10 cellular contexts compared by ENCODE assay signal in the genomic region with DNA sequence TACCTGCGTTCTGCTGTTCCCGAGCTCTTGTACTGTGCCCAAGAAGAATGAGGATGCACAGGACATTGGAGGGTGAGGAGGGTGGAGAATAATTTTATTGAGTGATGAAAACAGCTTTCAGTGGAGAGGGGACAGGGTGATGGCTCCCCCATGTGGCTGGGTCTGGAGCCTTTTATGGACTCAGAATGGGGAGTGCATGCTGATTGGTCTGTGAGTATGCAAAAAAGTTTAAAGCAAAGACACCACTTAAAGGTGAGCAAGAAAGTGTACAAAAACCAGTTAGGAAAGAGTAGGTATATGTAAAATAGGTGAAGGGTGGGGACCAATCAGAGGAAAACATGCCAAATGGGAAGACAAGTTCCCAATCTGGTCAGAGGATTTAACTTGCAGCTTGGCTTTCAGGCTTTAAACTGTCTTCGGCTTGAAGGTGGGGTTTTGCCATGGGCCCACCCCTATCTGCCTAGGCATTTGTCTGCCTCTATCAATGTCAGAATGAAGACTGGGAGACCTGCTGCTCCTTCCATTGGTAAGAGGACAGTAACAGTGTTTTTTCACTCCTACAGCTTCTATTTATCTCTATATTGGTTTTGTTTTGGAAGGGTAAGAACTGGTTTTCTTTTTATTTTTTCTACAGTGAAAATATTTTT.
DNase-seq lines count a peak whose midpoint lies in the region; ATAC-seq and TF ChIP-seq lines count a peak whose summit lies in the region.
"Had no signal": no experiment of that assay in that cellular context is flagged by ENCODE, and none has a peak within 500 bp of the region (broad histone marks: within the 10 kb centered on the region; RNA-seq: fewer than 3 reads in every experiment).

No MANE protein-coding gene starts in this region.

- no peak for TF ChIP-seq POLR2A in IMR-90 (IDR thresholded peaks at IDR 0.05; ENCODE audit: low read depth, low read length)

- ATAC-seq in IMR-90 (ENCODE audit: low read depth) (no peak), GM18873 (IDR thresholded peaks at IDR 0.05; ENCODE audit: low FRiP score, unreplicated experiment) (no peak), GM19452 (IDR thresholded peaks at IDR 0.05; ENCODE audit: unreplicated experiment) (no peak), GM19397 (IDR thresholded peaks at IDR 0.05; ENCODE audit: unreplicated experiment) (no peak)

- H3K4me2 ChIP-seq in DOHH2 (ENCODE audit: low read length): no peak overlapping the region
- H3K4me2 ChIP-seq in IMR-90 (ENCODE audit: low read depth, low read length): no peak overlapping the region
- peak overlapping the region; percentile 7 for H3K4me2 ChIP-seq in osteoblast (ENCODE audit: insufficient read depth, low read length)

- no peaks in the 10 kb centered on the region for H4K20me1 ChIP-seq in DOHH2 (ENCODE audit: control insufficient read depth, insufficient read depth, low read depth, low read length)
- H4K20me1 ChIP-seq in IMR-90 (ENCODE audit: insufficient read depth, low read length): peaks cover 3% of the 10 kb centered on the region; the same call in 1 of the 2 replicates
- no peaks in the 10 kb centered on the region for H4K20me1 ChIP-seq in osteoblast (ENCODE audit: insufficient read depth, low read length)

- peak overlapping the region; percentile 27 for H2BK5ac ChIP-seq in IMR-90 (ENCODE audit: low read depth, low read length, poor library complexity, severe bottlenecking)

- H3K4me3 ChIP-seq in DOHH2 (ENCODE audit: low read length) (no peak overlapping the region), IMR-90 (ENCODE audit: insufficient read depth, low read depth, low read length) (no peak overlapping the region), osteoblast (ENCODE audit: insufficient read depth, low read length) (no peak overlapping the region)

- no peak overlapping the region for H2AFZ ChIP-seq in IMR-90 (replicated peaks; ENCODE audit: low read length, poor library complexity)
- peak overlapping the region; percentile 48 for H2AFZ ChIP-seq in osteoblast (ENCODE audit: low read length)

- no TSS peak for BruUV-seq in IMR-90 (replicated peaks; lab: Mats Ljungman, UMichigan)

- POLR2A ChIA-PET in IMR-90 (lab: Charles Lee; ENCODE audit: unreplicated experiment): no interaction called here

- peak; percentile 52 for TF ChIP-seq RAD21 in IMR-90 (IDR thresholded peaks at IDR 0.05; ENCODE audit: low read length)

- H3K36me3 ChIP-seq in DOHH2 (ENCODE audit: control insufficient read depth, low read length) (no peaks in the 10 kb centered on the region), IMR-90 (ENCODE audit: control insufficient read depth, insufficient read depth, low read length) (no peaks in the 10 kb centered on the region), osteoblast (ENCODE audit: insufficient read depth, low read length) (no peaks in the 10 kb centered on the region)

- H2BK20ac ChIP-seq in IMR-90 (ENCODE audit: low read depth, low read length): peak overlapping the region; percentile 26; the same call in 1 of the 2 replicates

- H3K9me1 ChIP-seq in IMR-90 (ENCODE audit: insufficient read depth, low read length): peaks cover 11% of the 10 kb centered on the region

- dilution Hi-C loops in IMR-90 (cut with HindIII; ENCODE audit: low sequenced_read_pairs, unreplicated experiment): no loop called here

- H2AK9ac ChIP-seq in IMR-90 (replicated peaks; ENCODE audit: low read depth, low read length, poor library complexity): no peak overlapping the region

- peak overlapping the region; percentile 43; the same call in 1 of the 2 replicates for H3K18ac ChIP-seq in IMR-90 (ENCODE audit: low read depth, low read length)

- 0 out of 4 replicates have a peak overlapping the region, but pooled peaks of 1 of the 2 experiments have one; percentile 21 for H4K8ac ChIP-seq in IMR-90 (ENCODE audit: low read depth in 2 of 2, low read length in 2 of 2)

- CTCF ChIA-PET in IMR-90 (lab: Yijun Ruan, JAX): interaction anchor here (0.7 to 1.7 kb wide), 3 partner anchors 30 to 51 kb away, joined by 3 to 4 read pairs (median 3); no protein-coding TSS in a partner anchor

- no peak overlapping the region for H3K23ac ChIP-seq in IMR-90 (ENCODE audit: low read depth, low read length)

- H3K56ac ChIP-seq in IMR-90 (ENCODE audit: extremely low read depth, insufficient read depth, low read length): no peak overlapping the region

- no peaks in the 10 kb centered on the region for H3K4me1 ChIP-seq in DOHH2 (ENCODE audit: control insufficient read depth, low read length)
- H3K4me1 ChIP-seq in IMR-90 (ENCODE audit: control insufficient read depth, insufficient read depth, low read length): peaks cover 14% of the 10 kb centered on the region
- peaks cover 44% of the 10 kb centered on the region for H3K4me1 ChIP-seq in osteoblast (ENCODE audit: insufficient read depth, low read length)

- H4K5ac ChIP-seq in IMR-90 (ENCODE audit: low read depth, low read length): peak overlapping the region; percentile 66; the same call in 1 of the 2 replicates

- intact Hi-C loops in IMR-90 (cut with micrococcal nuclease): loop anchor here (1.0 kb wide), 1 partner anchor 52 kb away; no protein-coding TSS in a partner anchor

- no peaks in the 10 kb centered on the region for H3K9me3 ChIP-seq in DOHH2 (ENCODE audit: control insufficient read depth, insufficient read depth, low read length)
- H3K9me3 ChIP-seq in IMR-90 (ENCODE audit: control insufficient read depth, insufficient read depth, low read length): no peaks in the 10 kb centered on the region
- H3K9me3 ChIP-seq in osteoblast (ENCODE audit: low read depth, low read length): no peaks in the 10 kb centered on the region

- peak overlapping the region; percentile 49; the same call in 1 of the 2 replicates for H2BK120ac ChIP-seq in IMR-90 (ENCODE audit: low read depth, low read length)

- DNase-seq in IMR-90 (peak; percentile 31), chondrocyte (ENCODE audit: low spot score) (no peak), osteoblast (ENCODE audit: insufficient read length, low spot score, missing footprints) (no peak), GDM1 (lab: John Stamatoyannopoulos, UW) (no peak)
- DNase-seq: NCI-H2081 treated with DMSO at 0.1 percent for 48 hours, T1000 had no signal

- peak overlapping the region; percentile 43; the same call in 1 of the 2 replicates for H3K4ac ChIP-seq in IMR-90 (ENCODE audit: low read depth, low read length)

- peaks cover 53% of the 10 kb centered on the region for H3K4me1 Mint-ChIP-seq in chondrocyte (ENCODE audit: low read depth)

- H2AK5ac ChIP-seq in IMR-90 (ENCODE audit: low read depth, low read length): peak overlapping the region; percentile 60

- H3K27me3 ChIP-seq in DOHH2 (ENCODE audit: control insufficient read depth, low read length): peaks cover 6% of the 10 kb centered on the region
- no peaks in the 10 kb centered on the region for H3K27me3 ChIP-seq in IMR-90 (ENCODE audit: control insufficient read depth, insufficient read depth, low read length)
- no peaks in the 10 kb centered on the region for H3K27me3 ChIP-seq in osteoblast (ENCODE audit: insufficient read depth, low read length)

- H3K27me3 Mint-ChIP-seq in chondrocyte (ENCODE audit: low read depth): no peaks in the 10 kb centered on the region

- no peaks in the 10 kb centered on the region for H3K36me3 Mint-ChIP-seq in chondrocyte (ENCODE audit: low read depth)

- H2BK15ac ChIP-seq in IMR-90 (ENCODE audit: low read depth, low read length): peak overlapping the region; percentile 77; the same call in 1 of the 3 replicates

- no peaks in the 10 kb centered on the region for H3K79me2 ChIP-seq in DOHH2 (ENCODE audit: control insufficient read depth, low read length)
- no peaks in the 10 kb centered on the region for H3K79me2 ChIP-seq in osteoblast (ENCODE audit: insufficient read depth, low read length)

- TF ChIP-seq CTCF in DOHH2 (IDR thresholded peaks at IDR 0.05; ENCODE audit: low read depth, low read length, poor library complexity, severe bottlenecking) (peak; percentile 32), IMR-90 (conservative IDR thresholded peaks at IDR 0.05; ENCODE audit: low read depth, low read length) (peak; percentile 57), chondrocyte (IDR thresholded peaks at IDR 0.05) (peak; percentile 51), osteoblast (IDR thresholded peaks at IDR 0.05; ENCODE audit: extremely low read depth, low read depth, low read length) (peak; percentile 51)

- H3K9ac ChIP-seq in IMR-90 (ENCODE audit: low read depth, low read length): no peak overlapping the region

- H3F3A ChIP-seq in DOHH2 (ENCODE audit: control insufficient read depth, insufficient read depth): no peaks in the 10 kb centered on the region

- no CpG with 5 or more reads among the region's 3 CpGs for WGBS in IMR-90 (ENCODE audit: extremely low coverage in 2 of 2, insufficient read length in 1 of 2), 2 experiments

- H3K14ac ChIP-seq in IMR-90 (replicated peaks; ENCODE audit: low read depth, low read length): 0 out of 2 replicates have a peak overlapping the region, but pooled peaks have one; percentile 26

- H3K9me2 ChIP-seq in DOHH2 (replicated peaks; ENCODE audit: control insufficient read depth, low read length): no peaks in the 10 kb centered on the region

- peak overlapping the region; percentile 9 for H3K27ac Mint-ChIP-seq in chondrocyte (ENCODE audit: unreplicated experiment)

- H3K9me3 Mint-ChIP-seq in chondrocyte (ENCODE audit: low read depth): no peaks in the 10 kb centered on the region

- peaks cover 0 to 6% of the 10 kb centered on the region in 2 experiments; a peak in 2 of 4 replicates for H3K79me1 ChIP-seq in IMR-90 (ENCODE audit: low read depth in 1 of 2, low read length in 2 of 2)

- peak overlapping the region; percentile 40; the same call in 1 of the 2 replicates for H4K91ac ChIP-seq in IMR-90 (ENCODE audit: insufficient read depth, low read depth, low read length)

- in situ Hi-C loops in IMR-90 (cut with MboI; ENCODE audit: low sequenced_read_pairs): no loop called here

- no peak overlapping the region for H3K4me3 Mint-ChIP-seq in chondrocyte (ENCODE audit: unreplicated experiment)

- no peak overlapping the region for H3K27ac ChIP-seq in DOHH2 (ENCODE audit: low read depth, low read length)
- no peak overlapping the region for H3K27ac ChIP-seq in IMR-90 (ENCODE audit: insufficient read depth, low read length)
- no peak overlapping the region for H3K27ac ChIP-seq in osteoblast (ENCODE audit: low read depth, low read length)

TF ChIP-seq in IMR-90, 13 proteins besides CTCF, POLR2A, EP300 and RAD21:
- TF ChIP-seq, protein P1, sequence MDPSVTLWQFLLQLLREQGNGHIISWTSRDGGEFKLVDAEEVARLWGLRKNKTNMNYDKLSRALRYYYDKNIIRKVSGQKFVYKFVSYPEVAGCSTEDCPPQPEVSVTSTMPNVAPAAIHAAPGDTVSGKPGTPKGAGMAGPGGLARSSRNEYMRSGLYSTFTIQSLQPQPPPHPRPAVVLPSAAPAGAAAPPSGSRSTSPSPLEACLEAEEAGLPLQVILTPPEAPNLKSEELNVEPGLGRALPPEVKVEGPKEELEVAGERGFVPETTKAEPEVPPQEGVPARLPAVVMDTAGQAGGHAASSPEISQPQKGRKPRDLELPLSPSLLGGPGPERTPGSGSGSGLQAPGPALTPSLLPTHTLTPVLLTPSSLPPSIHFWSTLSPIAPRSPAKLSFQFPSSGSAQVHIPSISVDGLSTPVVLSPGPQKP (IDR thresholded peaks at IDR 0.05; ENCODE audit: borderline replicate concordance, low read depth, low read length): no peak
- TF ChIP-seq SMC3 (IDR thresholded peaks at IDR 0.05; ENCODE audit: low read depth, low read length): peak; percentile 52; the same call in 1 of the 2 replicates
